In the genomic region with DNA sequence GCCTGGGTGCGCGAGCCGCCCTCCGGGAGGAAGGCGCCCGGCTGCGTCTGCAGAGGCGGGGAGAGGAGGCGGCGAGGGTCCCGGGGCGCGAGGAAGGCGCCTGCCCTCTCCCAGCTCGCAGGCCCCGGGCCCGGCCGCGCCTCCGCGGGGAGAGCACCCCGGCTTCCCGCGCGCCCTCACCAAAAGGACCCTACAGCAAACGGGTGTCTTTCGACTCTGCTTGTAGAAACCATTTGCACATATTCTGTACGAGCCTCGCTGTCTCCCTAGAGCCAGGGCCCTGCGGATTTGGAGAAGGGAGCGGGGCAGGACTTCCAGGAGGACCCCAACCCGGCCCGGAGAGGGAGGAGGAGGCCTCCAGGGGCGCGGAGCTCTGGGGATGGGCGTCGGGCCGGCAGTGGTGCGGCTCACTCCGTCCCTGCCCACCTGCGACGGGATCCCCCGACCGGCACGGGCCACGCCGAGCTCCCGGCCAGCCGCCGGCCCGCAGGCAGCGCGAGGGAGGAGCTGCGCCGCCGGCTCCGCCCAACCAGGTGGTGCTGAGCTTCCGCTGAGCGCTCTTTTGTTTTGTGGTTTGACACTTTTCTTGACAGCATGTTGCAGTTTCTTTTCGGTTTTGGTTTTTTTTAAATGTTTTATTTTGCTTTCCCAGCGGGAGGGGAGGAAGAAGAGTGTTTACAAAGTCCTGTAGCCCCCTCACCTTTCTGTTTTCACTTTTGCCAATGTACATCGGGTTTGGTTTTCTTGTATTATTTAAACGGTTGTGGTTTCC, we compare ENCODE assay signal across 8 cellular contexts.
DNase-seq lines count a peak whose midpoint lies in the region; ATAC-seq lines count a peak whose summit lies in the region.

No MANE protein-coding gene starts in this region.

- ATAC-seq in GM21619 (IDR thresholded peaks at IDR 0.05; ENCODE audit: unreplicated experiment) (peak; percentile 79), left ventricle myocardium superior (peak; percentile 6), HG02571 (IDR thresholded peaks at IDR 0.05; ENCODE audit: unreplicated experiment) (no peak)

- intact Hi-C loops in left ventricle myocardium superior (cut with micrococcal nuclease), result no loop called here

- peak; percentile 71 for DNase-seq in ELF-1 (ENCODE audit: low read depth, low spot score)
- peak; percentile 44 for DNase-seq in NCI-H1105 (lab: John Stamatoyannopoulos, UW)
- peak; percentile 65 to 73 for DNase-seq in activated T-cell treated with anti-CD3 and anti-CD28 coated beads, Interleukin-2, amount 50 U/mL, for 48 hours
- DNase-seq in left ventricle myocardium superior, result no peak
- DNase-seq in stimulated activated CD4-positive, alpha-beta T cell treated with anti-CD3 and anti-CD28 coated beads, Interleukin-12 subunit alpha, Interleukin-12 subunit beta, amount 100 ng/mL, for 24 hours (ENCODE audit: low read depth in 2 of 2), result peak; percentile 17 to 46
- no peak for DNase-seq in NCI-H146 (lab: John Stamatoyannopoulos, UW)

Comparison
In these comparisons a context has a peak if more than half of its experiments do, and no peak if none do; other contexts are left out.
1. DNase-seq: peak in ELF-1 (single experiment), NCI-H1105 (single experiment), activated T-cell treated with anti-CD3 and anti-CD28 coated beads, Interleukin-2, amount 50 U/mL, for 48 hours (2 of 2) and stimulated activated CD4-positive, alpha-beta T cell treated with anti-CD3 and anti-CD28 coated beads, Interleukin-12 subunit alpha, Interleukin-12 subunit beta, amount 100 ng/mL, for 24 hours (2 of 2); none in left ventricle myocardium superior (single experiment) and NCI-H146 (single experiment).